1 cellular context compared by ENCODE assay signal in genomic region chr2:19538411-19538963, GRCh38.
A peak's percentile ranks its signal among the peaks of the same experiment; 100 is the strongest.
TF ChIP-seq lines count a peak whose summit lies in the region.

No MANE protein-coding gene starts in this region.

TF ChIP-seq in HepG2, 621 proteins besides CTCF, POLR2A, EP300 and RAD21 (continued from another document and continues in another):
- TF ChIP-seq RERE (CRISPR knock-in tag; IDR thresholded peaks at IDR 0.05; ENCODE audit: low read depth) (no peak), ZNF644 (CRISPR knock-in tag; IDR thresholded peaks at IDR 0.05; ENCODE audit: low read depth) (peak; percentile 49; the same call in 1 of the 2 replicates), MYNN (CRISPR knock-in tag; IDR thresholded peaks at IDR 0.05; ENCODE audit: low read depth) (no peak), NONO (IDR thresholded peaks at IDR 0.05) (no peak), NONO (CRISPR knock-in tag; conservative IDR thresholded peaks at IDR 0.05) (no peak), ZBTB3 (CRISPR knock-in tag; IDR thresholded peaks at IDR 0.05; ENCODE audit: borderline replicate concordance, low read depth) (no peak), SNAPC5 (CRISPR knock-in tag; IDR thresholded peaks at IDR 0.05; ENCODE audit: borderline replicate concordance) (no peak), MAFK (conservative IDR thresholded peaks at IDR 0.05 in 1 of 2, IDR thresholded peaks at IDR 0.05 in 1 of 2; ENCODE audit: low read length in 2 of 2) (0 out of 4 replicates have a peak, but pooled peaks of 1 of the 2 experiments have one; percentile 20), HMGXB3 (CRISPR knock-in tag; IDR thresholded peaks at IDR 0.05; ENCODE audit: borderline replicate concordance) (no peak), KAT2B (IDR thresholded peaks at IDR 0.05; ENCODE audit: borderline replicate concordance, low read depth, low read length) (no peak), ARID5B (CRISPR knock-in tag; IDR thresholded peaks at IDR 0.05) (0 out of 2 replicates have a peak, but pooled peaks have one; percentile 45), FOXC1 (CRISPR knock-in tag; IDR thresholded peaks at IDR 0.05; ENCODE audit: borderline replicate concordance) (no peak), NFE2L2 (IDR thresholded peaks at IDR 0.05; ENCODE audit: low read length) (0 out of 2 replicates have a peak, but pooled peaks have one; percentile 6), SP4 (CRISPR knock-in tag; IDR thresholded peaks at IDR 0.05) (no peak), ASH2L (IDR thresholded peaks at IDR 0.05; ENCODE audit: insufficient read length, low read depth, low read length) (peak; percentile 38), FOXJ3 (CRISPR knock-in tag; IDR thresholded peaks at IDR 0.05; ENCODE audit: borderline replicate concordance) (no peak), SP2 (CRISPR knock-in tag; IDR thresholded peaks at IDR 0.05) (no peak), ZNF331 (CRISPR knock-in tag; IDR thresholded peaks at IDR 0.05) (no peak), ATF3 (CRISPR knock-in tag; IDR thresholded peaks at IDR 0.05) (peak; percentile 31; the same call in 1 of the 2 replicates), ZBTB14 (CRISPR knock-in tag; IDR thresholded peaks at IDR 0.05) (no peak), RXRB (CRISPR knock-in tag; IDR thresholded peaks at IDR 0.05; ENCODE audit: borderline replicate concordance) (peak; percentile 95), HMG20A (CRISPR knock-in tag; IDR thresholded peaks at IDR 0.05; ENCODE audit: borderline replicate concordance) (peak; percentile 73; the same call in 1 of the 2 replicates), ZNF280B (CRISPR knock-in tag; IDR thresholded peaks at IDR 0.05; ENCODE audit: borderline replicate concordance) (no peak), NKX3-1 (CRISPR knock-in tag; IDR thresholded peaks at IDR 0.05) (no peak), ZNF552 (CRISPR knock-in tag; IDR thresholded peaks at IDR 0.05; ENCODE audit: borderline replicate concordance) (no peak), TCF12 (IDR thresholded peaks at IDR 0.05) (no peak), TCF12 (CRISPR knock-in tag; IDR thresholded peaks at IDR 0.05) (no peak), ZNF317 (CRISPR knock-in tag; IDR thresholded peaks at IDR 0.05) (no peak), ZBTB26 (CRISPR knock-in tag; IDR thresholded peaks at IDR 0.05; ENCODE audit: borderline replicate concordance) (peak; percentile 88; the same call in 1 of the 2 replicates), PRDM10 (CRISPR knock-in tag; IDR thresholded peaks at IDR 0.05; ENCODE audit: low read depth) (peak; percentile 43; the same call in 1 of the 2 replicates)
